8 cellular contexts compared by ENCODE assay signal in the genomic region with DNA sequence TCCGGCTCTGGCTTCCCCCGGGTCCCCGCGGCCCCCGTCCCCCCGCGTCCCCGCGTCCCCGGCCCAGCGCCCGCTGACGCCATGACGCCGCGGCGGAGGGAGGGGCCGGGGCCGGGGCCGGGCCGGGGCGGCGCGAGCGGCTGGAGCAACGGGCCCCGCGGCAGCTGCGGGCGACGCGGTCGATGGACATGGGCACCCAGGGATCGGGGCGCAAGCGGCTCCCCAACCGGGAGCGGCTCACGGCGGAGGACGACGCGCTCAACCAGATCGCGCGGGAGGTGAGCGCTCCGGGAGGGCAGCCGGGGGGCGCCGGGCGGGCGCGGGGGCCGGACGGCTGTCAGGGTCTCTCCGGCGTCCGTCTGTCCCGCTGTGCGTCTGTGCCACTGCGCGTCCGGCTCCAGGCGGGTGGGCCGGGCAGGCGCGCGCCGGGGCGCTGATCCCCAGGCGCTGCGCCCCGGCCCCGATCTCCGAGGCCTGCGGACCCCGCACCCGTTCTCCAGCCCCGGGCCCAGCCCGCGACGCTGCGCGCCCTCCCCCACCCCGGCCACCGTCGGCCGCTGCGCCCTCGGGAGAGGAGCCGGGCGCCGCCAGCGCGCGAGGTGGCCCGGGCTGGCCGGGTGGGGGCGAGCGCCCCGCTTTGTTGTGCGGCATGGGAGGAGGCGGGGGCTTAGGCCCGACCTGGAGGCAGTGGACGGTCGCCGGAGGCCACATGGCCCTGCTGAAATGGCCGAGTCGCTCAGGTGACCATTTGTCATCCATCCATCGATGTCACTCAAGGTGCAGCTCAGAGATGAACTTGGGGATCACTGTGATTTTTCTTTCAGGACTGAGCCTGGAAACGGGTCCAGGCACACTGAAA. TPM values are rescaled to one million over a fixed set of nuclear protein-coding genes. Genes with fewer than 3 reads are reported as not detected.
DNase-seq lines count a peak whose midpoint lies in the region; ATAC-seq and TF ChIP-seq lines count a peak whose summit lies in the region.

A gene with protein sequence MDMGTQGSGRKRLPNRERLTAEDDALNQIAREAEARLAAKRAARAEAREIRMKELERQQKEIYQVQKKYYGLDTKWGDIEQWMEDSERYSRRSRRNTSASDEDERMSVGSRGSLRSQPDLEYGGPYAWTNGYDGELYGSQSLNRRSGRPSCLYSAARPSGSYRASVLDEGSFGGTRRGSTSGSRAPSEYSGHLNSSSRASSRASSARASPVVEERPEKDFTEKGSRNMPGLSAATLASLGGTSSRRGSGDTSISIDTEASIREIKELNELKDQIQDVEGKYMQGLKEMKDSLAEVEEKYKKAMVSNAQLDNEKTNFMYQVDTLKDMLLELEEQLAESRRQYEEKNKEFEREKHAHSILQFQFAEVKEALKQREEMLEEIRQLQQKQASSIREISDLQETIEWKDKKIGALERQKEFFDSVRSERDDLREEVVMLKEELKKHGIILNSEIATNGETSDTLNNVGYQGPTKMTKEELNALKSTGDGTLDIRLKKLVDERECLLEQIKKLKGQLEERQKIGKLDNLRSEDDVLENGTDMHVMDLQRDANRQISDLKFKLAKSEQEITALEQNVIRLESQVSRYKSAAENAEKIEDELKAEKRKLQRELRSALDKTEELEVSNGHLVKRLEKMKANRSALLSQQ (plus strand): TSS at position 125 of the 859 bp plus-strand sequence. CDS start 58 bp downstream, at position 183.

- CTCF ChIA-PET in naive thymus-derived CD4-positive, alpha-beta T cell (lab: Charles Lee) = no interaction called here

- H3K36me3 ChIP-seq in naive thymus-derived CD4-positive, alpha-beta T cell (ENCODE audit: control insufficient read depth in 2 of 3, insufficient read depth in 3 of 3, low read length in 3 of 3) = no peaks in the 10 kb centered on the region

- ATAC-seq in naive thymus-derived CD4-positive, alpha-beta T cell = peak; percentile 67
- ATAC-seq in GM21825 (IDR thresholded peaks at IDR 0.05; ENCODE audit: unreplicated experiment) (no peak), GM18502 (IDR thresholded peaks at IDR 0.05; ENCODE audit: poor library complexity, unreplicated experiment) (no peak)

- H3K4me3 Mint-ChIP-seq in activated CD4-positive, alpha-beta T cell treated with anti-CD3 and anti-CD28 coated beads, Interleukin-2, amount 10 ng/mL, durations not matched to agents 24 days and 14 days = peak within 1 kb of the TSS; percentile 70
- H3K4me3 Mint-ChIP-seq in naive thymus-derived CD4-positive, alpha-beta T cell = peak within 1 kb of the TSS; percentile 78 to 94 (median 88)

- no peak for TF ChIP-seq CTCF in fibroblast of mammary gland (conservative IDR thresholded peaks at IDR 0.05; ENCODE audit: control insufficient read depth, insufficient read depth, low read depth, low read length)

- no peak for DNase-seq in activated CD4-positive, alpha-beta T cell treated with anti-CD3 and anti-CD28 coated beads, Interleukin-2, amount 10 ng/mL, durations not matched to agents 24 days and 14 days
- no peak for DNase-seq in activated CD4-positive, alpha-beta T cell treated with anti-CD3 and anti-CD28 coated beads for 1 hour
- DNase-seq in activated CD4-positive, alpha-beta T cell treated with anti-CD3 and anti-CD28 coated beads, Interleukin-2, amount 50 U/mL, for 48 hours = peak; percentile 19 to 21
- DNase-seq in fibroblast of mammary gland (ENCODE audit: low read depth) = no peak
- DNase-seq in naive thymus-derived CD4-positive, alpha-beta T cell = peak in 5 of 9 donors; percentile 15 to 39 (median 23)
- DNase-seq in NCI-H2107 treated with DMSO at 0.1 percent for 48 hours (lab: John Stamatoyannopoulos, UW; ENCODE audit: unreplicated experiment) = no peak

- H3K4me1 ChIP-seq in naive thymus-derived CD4-positive, alpha-beta T cell (ENCODE audit: control insufficient read depth in 2 of 2, insufficient read depth in 2 of 2, low read length in 2 of 2) = peaks cover 0 to 7% of the 10 kb centered on the region in 2 donors

- intact Hi-C loops in activated CD4-positive, alpha-beta T cell treated with anti-CD3 and anti-CD28 coated beads, Interleukin-2, amount 10 ng/mL, durations not matched to agents 24 days and 14 days (cut with micrococcal nuclease) = no loop called here
- intact Hi-C loops in naive thymus-derived CD4-positive, alpha-beta T cell (cut with micrococcal nuclease) = loop anchor here in 1 of 2 donors (2.0 kb wide), 1 partner anchor 25 kb away; no protein-coding TSS in a partner anchor

- H3K9me3 ChIP-seq in naive thymus-derived CD4-positive, alpha-beta T cell (ENCODE audit: control insufficient read depth in 2 of 3, low read length in 3 of 3) = no peaks in the 10 kb centered on the region

- H3K27ac Mint-ChIP-seq in activated CD4-positive, alpha-beta T cell treated with anti-CD3 and anti-CD28 coated beads, Interleukin-2, amount 10 ng/mL, durations not matched to agents 24 days and 14 days = no peak within 1 kb of the TSS
- H3K27ac Mint-ChIP-seq in naive thymus-derived CD4-positive, alpha-beta T cell = peak within 1 kb of the TSS in 8 of 9 donors; percentile 56 to 96 (median 86)

- H3K27ac ChIP-seq in naive thymus-derived CD4-positive, alpha-beta T cell (ENCODE audit: low read depth, low read length) = peak within 1 kb of the TSS; percentile 20

- H3K27me3 ChIP-seq in naive thymus-derived CD4-positive, alpha-beta T cell (ENCODE audit: control insufficient read depth in 2 of 2, insufficient read depth in 2 of 2, low read length in 2 of 2) = no peaks in the 10 kb centered on the region

- no peaks in the 10 kb centered on the region for H3K36me3 Mint-ChIP-seq in activated CD4-positive, alpha-beta T cell treated with anti-CD3 and anti-CD28 coated beads, Interleukin-2, amount 10 ng/mL, durations not matched to agents 24 days and 14 days (ENCODE audit: low read depth)
- peaks cover 0 to 9% (median 5%) of the 10 kb centered on the region in 5 donors for H3K36me3 Mint-ChIP-seq in naive thymus-derived CD4-positive, alpha-beta T cell

- H3K27me3 Mint-ChIP-seq in activated CD4-positive, alpha-beta T cell treated with anti-CD3 and anti-CD28 coated beads, Interleukin-2, amount 10 ng/mL, durations not matched to agents 24 days and 14 days = peaks cover 58% of the 10 kb centered on the region
- peaks cover 0 to 74% (median 6%) of the 10 kb centered on the region in 5 donors for H3K27me3 Mint-ChIP-seq in naive thymus-derived CD4-positive, alpha-beta T cell

- peak within 1 kb of the TSS; percentile 55 for H3K4me3 ChIP-seq in fibroblast of mammary gland (ENCODE audit: control insufficient read depth, low read depth, low read length)
- H3K4me3 ChIP-seq in naive thymus-derived CD4-positive, alpha-beta T cell (ENCODE audit: low read length) = peak within 1 kb of the TSS; percentile 6

- POLR2A ChIA-PET in naive thymus-derived CD4-positive, alpha-beta T cell (lab: Charles Lee) = no interaction called here

- peaks cover 9% of the 10 kb centered on the region for H3K4me1 Mint-ChIP-seq in activated CD4-positive, alpha-beta T cell treated with anti-CD3 and anti-CD28 coated beads, Interleukin-2, amount 10 ng/mL, durations not matched to agents 24 days and 14 days
- peaks cover 4 to 44% (median 28%) of the 10 kb centered on the region in 7 donors for H3K4me1 Mint-ChIP-seq in naive thymus-derived CD4-positive, alpha-beta T cell

- H3K9me3 Mint-ChIP-seq in activated CD4-positive, alpha-beta T cell treated with anti-CD3 and anti-CD28 coated beads, Interleukin-2, amount 10 ng/mL, durations not matched to agents 24 days and 14 days = no peaks in the 10 kb centered on the region
- peaks cover 0 to 2% (median 0%) of the 10 kb centered on the region in 11 donors for H3K9me3 Mint-ChIP-seq in naive thymus-derived CD4-positive, alpha-beta T cell

RNA-seq across cellular contexts. Expression of the gene that starts here (rescaled TPM):
- total RNA-seq in activated CD4-positive, alpha-beta T cell treated with anti-CD3 and anti-CD28 coated beads, Interleukin-2, amount 10 ng/mL, durations not matched to agents 24 days and 14 days = 210 and 216 TPM in 2 replicates
- 100 to 1,000 TPM in 4 of 5 experiments, 10 to 100 TPM in 1; 96.3 to 257 (median 114) TPM for total RNA-seq in naive thymus-derived CD4-positive, alpha-beta T cell
- 10 to 100 TPM; 82.2 to 94.0 TPM for polyA plus RNA-seq in naive thymus-derived CD4-positive, alpha-beta T cell

Comparison
In these comparisons a context has a peak if more than half of its experiments do, and no peak if none do; other contexts are left out.
1. DNase-seq: peak in activated CD4-positive, alpha-beta T cell treated with anti-CD3 and anti-CD28 coated beads, Interleukin-2, amount 50 U/mL, for 48 hours (2 of 2) and naive thymus-derived CD4-positive, alpha-beta T cell (5 of 9); none in activated CD4-positive, alpha-beta T cell treated with anti-CD3 and anti-CD28 coated beads, Interleukin-2, amount 10 ng/mL, durations not matched to agents 24 days and 14 days (single experiment), activated CD4-positive, alpha-beta T cell treated with anti-CD3 and anti-CD28 coated beads for 1 hour (single experiment), fibroblast of mammary gland (single experiment) and NCI-H2107 treated with DMSO at 0.1 percent for 48 hours (single experiment).